Comparison of ENCODE assay signal across 13 cellular contexts in the genomic region with DNA sequence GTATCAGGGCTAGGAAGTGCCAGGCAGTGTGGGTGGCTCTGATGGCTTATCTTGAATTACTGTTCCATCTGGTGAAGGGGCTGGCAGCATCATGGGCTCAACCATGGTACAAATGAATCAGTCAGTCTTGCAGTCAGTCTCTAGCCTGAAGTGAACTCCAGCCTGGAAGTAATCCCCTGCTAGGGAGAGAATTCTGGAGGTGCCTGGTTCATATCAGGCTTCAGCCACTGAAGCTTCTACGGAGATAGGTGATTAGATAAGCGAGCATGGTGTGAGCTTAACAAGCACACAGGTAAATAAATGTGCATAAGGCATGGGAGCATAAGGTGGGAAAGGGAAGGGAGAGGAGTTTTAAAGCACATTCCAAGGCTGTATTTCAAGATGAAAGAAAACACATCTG.
A peak's percentile ranks its signal among the peaks of the same experiment; 100 is the strongest.
DNase-seq lines count a peak whose midpoint lies in the region; ATAC-seq and TF ChIP-seq lines count a peak whose summit lies in the region.
"Had no signal": no experiment of that assay in that cellular context is flagged by ENCODE, and none has a peak within 500 bp of the region (broad histone marks: within the 10 kb centered on the region; RNA-seq: fewer than 3 reads in every experiment).

No MANE protein-coding gene starts in this region.

- H2BK5ac ChIP-seq in trophoblast cell (ENCODE audit: low read depth, low read length, poor library complexity) = no peak overlapping the region

- TF ChIP-seq CTCF in endodermal cell (conservative IDR thresholded peaks at IDR 0.05) (no peak), natural killer cell (IDR thresholded peaks at IDR 0.05) (no peak)

- H3K4me1 ChIP-seq in endodermal cell (ENCODE audit: control insufficient read depth, insufficient read depth, low read length) = no peaks in the 10 kb centered on the region
- H3K4me1 ChIP-seq in trophoblast cell (ENCODE audit: control insufficient read depth in 1 of 2, insufficient read depth in 2 of 2, low read length in 2 of 2) = peaks cover 0 to 2% of the 10 kb centered on the region in 2 experiments
- H3K4me1 ChIP-seq: A549 had no signal

- H3K36me3 Mint-ChIP-seq in endodermal cell (ENCODE audit: low read depth) (no peaks in the 10 kb centered on the region), natural killer cell (no peaks in the 10 kb centered on the region)
- H3K36me3 Mint-ChIP-seq in activated CD4-positive, alpha-beta memory T cell treated with anti-CD3 and anti-CD28 coated beads, Interleukin-2, amount 10 ng/mL, durations not matched to agents 7 days and 5 days (ENCODE audit: low read depth) = no peaks in the 10 kb centered on the region
- H3K36me3 Mint-ChIP-seq: CD14-positive monocyte; CD8-positive, alpha-beta T cell had no signal

- WGBS in endodermal cell (ENCODE audit: insufficient coverage in 1 of 2, insufficient read length in 1 of 2), 2 experiments = 26% methylated on average over 2 of the region's 2 CpGs; no CpG with 5 or more reads in 1 of the 2 experiments
- no CpG with 5 or more reads among the region's 2 CpGs for WGBS in trophoblast cell (ENCODE audit: extremely low coverage, insufficient coverage, insufficient read length)

- H3K4me1 Mint-ChIP-seq in endodermal cell (peaks cover 16% of the 10 kb centered on the region), natural killer cell (no peaks in the 10 kb centered on the region)
- no peaks in the 10 kb centered on the region for H3K4me1 Mint-ChIP-seq in activated CD4-positive, alpha-beta memory T cell treated with anti-CD3 and anti-CD28 coated beads, Interleukin-2, amount 10 ng/mL, durations not matched to agents 7 days and 5 days
- H3K4me1 Mint-ChIP-seq: CD14-positive monocyte had no signal

- no peaks in the 10 kb centered on the region for H3K79me2 ChIP-seq in trophoblast cell (ENCODE audit: control insufficient read depth, insufficient read depth, low read length, poor library complexity)

- H3K27me3 ChIP-seq in endodermal cell (ENCODE audit: control insufficient read depth, insufficient read depth, low read length, poor library complexity, severe bottlenecking) = no peaks in the 10 kb centered on the region
- H3K27me3 ChIP-seq in trophoblast cell (ENCODE audit: insufficient read depth, low read length) = no peaks in the 10 kb centered on the region

- H3K9me3 Mint-ChIP-seq in endodermal cell (peaks cover 2% of the 10 kb centered on the region), natural killer cell (peaks cover 0 to 3% of the 10 kb centered on the region in 2 donors)
- H3K9me3 Mint-ChIP-seq in activated CD4-positive, alpha-beta memory T cell treated with anti-CD3 and anti-CD28 coated beads, Interleukin-2, amount 10 ng/mL, durations not matched to agents 7 days and 5 days = peaks cover 7% of the 10 kb centered on the region
- H3K9me3 Mint-ChIP-seq: CD8-positive, alpha-beta T cell had no signal

- no peak overlapping the region for H2AFZ ChIP-seq in trophoblast cell (ENCODE audit: insufficient read depth, low read length, poor library complexity)

- H3K18ac ChIP-seq in trophoblast cell (ENCODE audit: low read length) = no peak overlapping the region

- no peak overlapping the region for H3K14ac ChIP-seq in trophoblast cell (ENCODE audit: low read length)

- H4K8ac ChIP-seq in trophoblast cell (ENCODE audit: low read depth, low read length) = no peak overlapping the region

- intact Hi-C loops in natural killer cell (cut with micrococcal nuclease) = no loop called here

- CTCF ChIA-PET in activated CD4-positive, alpha-beta memory T cell treated with anti-CD3 and anti-CD28 coated beads, Interleukin-2, amount 10 ng/mL, durations not matched to agents 7 days and 5 days (lab: Charles Lee) = no interaction called here

- H3K27ac ChIP-seq in endodermal cell (ENCODE audit: low read depth, low read length) = no peak overlapping the region
- no peak overlapping the region for H3K27ac ChIP-seq in trophoblast cell (ENCODE audit: low read depth, low read length)
- H3K27ac ChIP-seq: A549 had no signal

- no peak overlapping the region for H4K12ac ChIP-seq in trophoblast cell (ENCODE audit: low read depth, low read length)

- H3K4me3 Mint-ChIP-seq in endodermal cell (no peak overlapping the region), natural killer cell (no peak overlapping the region)
- no peak overlapping the region for H3K4me3 Mint-ChIP-seq in activated CD4-positive, alpha-beta memory T cell treated with anti-CD3 and anti-CD28 coated beads, Interleukin-2, amount 10 ng/mL, durations not matched to agents 7 days and 5 days
- H3K4me3 Mint-ChIP-seq: CD14-positive monocyte; CD8-positive, alpha-beta T cell had no signal

- POLR2A ChIA-PET in activated CD4-positive, alpha-beta memory T cell treated with anti-CD3 and anti-CD28 coated beads, Interleukin-2, amount 10 ng/mL, durations not matched to agents 7 days and 5 days (lab: Charles Lee) = no interaction called here

- H3K79me1 ChIP-seq in trophoblast cell (ENCODE audit: low read length) = no peaks in the 10 kb centered on the region

- H3K9me3 ChIP-seq in endodermal cell (ENCODE audit: control insufficient read depth, low read length) (no peaks in the 10 kb centered on the region), trophoblast cell (ENCODE audit: insufficient read depth, low read depth, low read length) (no peaks in the 10 kb centered on the region)
- H3K9me3 ChIP-seq: A549 had no signal

- H3K4ac ChIP-seq in trophoblast cell (ENCODE audit: low read depth, low read length) = no peak overlapping the region

- H4K91ac ChIP-seq in trophoblast cell (ENCODE audit: low read depth, low read length) = no peak overlapping the region

- no peaks in the 10 kb centered on the region for H3K36me3 ChIP-seq in endodermal cell (ENCODE audit: control insufficient read depth, insufficient read depth, low read length)
- no peaks in the 10 kb centered on the region for H3K36me3 ChIP-seq in trophoblast cell (ENCODE audit: control insufficient read depth in 1 of 2, insufficient read depth in 2 of 2, low read length in 2 of 2)

- H3K23ac ChIP-seq in trophoblast cell (ENCODE audit: low read length) = no peak overlapping the region

- H3K27ac Mint-ChIP-seq in endodermal cell (no peak overlapping the region), natural killer cell (no peak overlapping the region)
- no peak overlapping the region for H3K27ac Mint-ChIP-seq in activated CD4-positive, alpha-beta memory T cell treated with anti-CD3 and anti-CD28 coated beads, Interleukin-2, amount 10 ng/mL, durations not matched to agents 7 days and 5 days
- H3K27ac Mint-ChIP-seq: CD14-positive monocyte; CD8-positive, alpha-beta T cell had no signal

- no peak overlapping the region for H2BK12ac ChIP-seq in trophoblast cell (ENCODE audit: low read length)

- no peak for ATAC-seq in GM18861 (IDR thresholded peaks at IDR 0.05; ENCODE audit: unreplicated experiment)
- no peak for ATAC-seq in natural killer cell
- ATAC-seq: A549; CD8-positive, alpha-beta T cell; K562 had no signal

- no peak overlapping the region for H2AK5ac ChIP-seq in trophoblast cell (ENCODE audit: low read length)

- H3K9ac ChIP-seq in endodermal cell (ENCODE audit: extremely low read depth, low read length, poor library complexity, severe bottlenecking) = no peak overlapping the region
- no peak overlapping the region for H3K9ac ChIP-seq in trophoblast cell (ENCODE audit: low read length)

- H3K4me3 ChIP-seq in endodermal cell (ENCODE audit: low read length) (no peak overlapping the region), trophoblast cell (ENCODE audit: low read depth, low read length) (no peak overlapping the region)
- H3K4me3 ChIP-seq: A549, K562 had no signal

- peaks cover 4% of the 10 kb centered on the region for H3K27me3 Mint-ChIP-seq in endodermal cell (ENCODE audit: insufficient read depth)
- H3K27me3 Mint-ChIP-seq in activated CD4-positive, alpha-beta memory T cell treated with anti-CD3 and anti-CD28 coated beads, Interleukin-2, amount 10 ng/mL, durations not matched to agents 7 days and 5 days = no peaks in the 10 kb centered on the region
- H3K27me3 Mint-ChIP-seq in natural killer cell (ENCODE audit: low read depth in 2 of 2) = no peaks in the 10 kb centered on the region

- DNase-seq in Ammon's horn (ENCODE audit: low spot score) (peak; percentile 49), ELF-1 (ENCODE audit: low read depth, low spot score) (peak; percentile 2), endodermal cell (peak; percentile 61), trophoblast cell (no peak), natural killer cell (no peak)
- DNase-seq in activated CD4-positive, alpha-beta memory T cell treated with anti-CD3 and anti-CD28 coated beads, Interleukin-2, amount 10 ng/mL, durations not matched to agents 7 days and 5 days = no peak
- DNase-seq: CD8-positive, alpha-beta T cell; COR-L47; DMS79 had no signal

- no peak overlapping the region for H2BK120ac ChIP-seq in trophoblast cell (ENCODE audit: insufficient read depth, low read length, poor library complexity)

- peak overlapping the region; percentile 16 for H3K4me2 ChIP-seq in trophoblast cell (ENCODE audit: low read length)
- H3K4me2 ChIP-seq: A549 had no signal

Comparison
In these comparisons a context has a peak if more than half of its experiments do, and no peak if none do; other contexts are left out.
1. DNase-seq: peak in Ammon's horn (single experiment), ELF-1 (single experiment) and endodermal cell (single experiment); none in trophoblast cell (0 of 2), activated CD4-positive, alpha-beta memory T cell treated with anti-CD3 and anti-CD28 coated beads, Interleukin-2, amount 10 ng/mL, durations not matched to agents 7 days and 5 days (single experiment) and natural killer cell (single experiment).